16 cellular contexts compared by ENCODE assay signal in genomic region chr14:65429757-65430156, GRCh38.
"Had no signal": no experiment of that assay in that cellular context is flagged by ENCODE, and none has a peak within 500 bp of the region (broad histone marks: within the 10 kb centered on the region; RNA-seq: fewer than 3 reads in every experiment).

No MANE protein-coding gene starts in this region.

- H3K4me1 ChIP-seq: SJCRH30 had no signal

- H3K9ac ChIP-seq: KMS-11 had no signal

- H3K27me3 ChIP-seq: SJCRH30 had no signal

- H3K27ac ChIP-seq: KMS-11, RWPE1, SJCRH30 had no signal

- H3K4me2 ChIP-seq: KMS-11 had no signal

- ATAC-seq: Panc1 had no signal

- H3K9me3 ChIP-seq: SJCRH30 had no signal

- H3K36me3 ChIP-seq: SJCRH30 had no signal

- H3K4me3 ChIP-seq: SJCRH30 had no signal

- DNase-seq: Kasumi-1, MM.1S, NCI-H1092 treated with DMSO at 0.1 percent for 48 hours, NCI-H1436, NCI-H187, NCI-H2081, NCI-H2107, NCI-H2227 treated with DMSO at 0.1 percent for 48 hours, NCI-H524, NCI-H526 treated with DMSO at 0.1 percent for 48 hours, NCI-H748 treated with DMSO at 0.1 percent for 48 hours, SHP77, SJCRH30 had no signal
